11 cellular contexts compared by ENCODE assay signal in genomic region chr20:33106058-33106620, GRCh38. TPM values are rescaled to one million over a fixed set of nuclear protein-coding genes. Genes with fewer than 3 reads are reported as not detected.
DNase-seq lines count a peak whose midpoint lies in the region; ATAC-seq, FAIRE-seq and TF ChIP-seq lines count a peak whose summit lies in the region.
"Not testable (repeated sequence)": the region's sequence is repeated elsewhere in the genome, so short reads cannot be mapped to it uniquely, and the experiment has no call there.
"Had no signal": no experiment of that assay in that cellular context is flagged by ENCODE, and none has a peak within 500 bp of the region (broad histone marks: within the 10 kb centered on the region; RNA-seq: fewer than 3 reads in every experiment).

No MANE protein-coding gene starts in this region.

- TF ChIP-seq RAD21 in liver (IDR thresholded peaks at IDR 0.05), result peak; percentile 55 to 60

- H3K4me1 ChIP-seq in Caco-2, result peaks cover 16% of the 10 kb centered on the region
- H3K4me1 ChIP-seq in liver (ENCODE audit: control insufficient read depth in 4 of 4, insufficient read depth in 4 of 4, low read length in 3 of 4); pancreas: not testable (repeated sequence)

- not testable (repeated sequence) for H3K9ac ChIP-seq in liver (ENCODE audit: low read depth in 1 of 2, low read length in 2 of 2)

- H3K27me3 Mint-ChIP-seq in Caco-2 (ENCODE audit: insufficient read depth, unreplicated experiment), result not testable (repeated sequence)

- not testable (repeated sequence) for H3K27me3 ChIP-seq in Caco-2 (replicated peaks; ENCODE audit: control insufficient read depth, insufficient read depth, low read length); liver (ENCODE audit: control insufficient read depth in 4 of 4, insufficient read depth in 4 of 4, low read length in 3 of 4); pancreas

- WGBS in liver, result 41% methylated on average over 7 of the region's 7 CpGs
- 44 to 67% methylated on average over 7 of the region's 7 CpGs for WGBS in pancreas, 2 donors

- peak overlapping the region; percentile 34 for H3K4me3 Mint-ChIP-seq in Caco-2 (ENCODE audit: unreplicated experiment)

- H3K4me3 ChIP-seq in Caco-2 (ENCODE audit: low read depth, low read length); liver (ENCODE audit: low read depth in 1 of 3, low read length in 3 of 3); pancreas: not testable (repeated sequence)

- not testable (repeated sequence) for FAIRE-seq in pancreas (lab: Jason Lieb, UNC)

- not testable (repeated sequence) for H3K9me3 Mint-ChIP-seq in Caco-2 (ENCODE audit: unreplicated experiment)

- not testable (repeated sequence) for TF ChIP-seq CTCF in Caco-2 (IDR thresholded peaks at IDR 0.05; ENCODE audit: insufficient read depth in 1 of 2, low read depth in 1 of 2, low read length in 1 of 2, severe bottlenecking in 1 of 2, unreplicated experiment in 1 of 2); liver (IDR thresholded peaks at IDR 0.05; ENCODE audit: low read depth, low read length, missing input control); pancreas (IDR thresholded peaks at IDR 0.05)

- CTCF ChIA-PET in Caco-2 (lab: Charles Lee), result interaction anchor here (0.7 to 1.4 kb wide), 4 partner anchors 10 to 204 kb away, joined by 3 to 8 read pairs (median 4); no protein-coding TSS in a partner anchor

- not testable (repeated sequence) for H3K9me3 ChIP-seq in Caco-2; liver (ENCODE audit: control insufficient read depth in 4 of 4, low read length in 3 of 4); pancreas

- POLR2A ChIA-PET in Caco-2 (lab: Charles Lee), result not testable (repeated sequence)

- H3K4me1 Mint-ChIP-seq in Caco-2 (ENCODE audit: low read depth, unreplicated experiment), result peaks cover 16% of the 10 kb centered on the region

- peak overlapping the region; percentile 65 for H3K27ac Mint-ChIP-seq in Caco-2 (ENCODE audit: unreplicated experiment)

- not testable (repeated sequence) for BruUV-seq in Caco-2 (replicated peaks; lab: Mats Ljungman, UMichigan)

- intact Hi-C loops in Caco-2 (cut with micrococcal nuclease; ENCODE audit: unreplicated experiment); cardiac septum (cut with DNase I); pancreas (cut with DNase I): not testable (repeated sequence)

- H3K36me3 Mint-ChIP-seq in Caco-2 (ENCODE audit: insufficient read depth, unreplicated experiment), result not testable (repeated sequence)

- peak; percentile 80 to 87 for DNase-seq in Caco-2
- DNase-seq in NCI-H1092 (lab: John Stamatoyannopoulos, UW), result peak; percentile 26
- peak; percentile 60 for DNase-seq in NCI-H2196 (lab: John Stamatoyannopoulos, UW; ENCODE audit: unreplicated experiment)
- DNase-seq in SHP77 (lab: John Stamatoyannopoulos, UW), result peak; percentile 16 to 28
- peak; percentile 5 for DNase-seq in cardiac septum (ENCODE audit: low spot score)
- DNase-seq in pancreas, result peak in 1 of 6 donors; percentile 41

- not testable (repeated sequence) for H3K36me3 ChIP-seq in Caco-2 (ENCODE audit: control insufficient read depth, insufficient read depth, low read length); liver (ENCODE audit: control insufficient read depth in 4 of 4, insufficient read depth in 3 of 4, low read depth in 1 of 4, low read length in 3 of 4); pancreas

- H3K27ac ChIP-seq in liver (ENCODE audit: low read depth in 1 of 2, low read length in 2 of 2); pancreas: not testable (repeated sequence)

- peak in 3 of 4 donors; percentile 87 to 94 (median 93) for ATAC-seq in pancreas

TF ChIP-seq in liver, 16 proteins besides CTCF, POLR2A, EP300 and RAD21:
- TF ChIP-seq REST (IDR thresholded peaks at IDR 0.05), result peak; percentile 88
- TF ChIP-seq ZBTB33 (IDR thresholded peaks at IDR 0.05), result peak; percentile 77
- TF ChIP-seq FOXA2 (IDR thresholded peaks at IDR 0.05), result peak; percentile 96
- TF ChIP-seq RXRA (IDR thresholded peaks at IDR 0.05), result peak; percentile 74 to 91
- TF ChIP-seq HNF4A (conservative IDR thresholded peaks at IDR 0.05), result peak; percentile 46 to 77
- peak; percentile 19 for TF ChIP-seq HNF4G (IDR thresholded peaks at IDR 0.05)
- TF ChIP-seq YY1 (IDR thresholded peaks at IDR 0.05), result peak; percentile 79
- TF ChIP-seq GABPA (IDR thresholded peaks at IDR 0.05 in 1 of 2, conservative IDR thresholded peaks at IDR 0.05 in 1 of 2), result peak in 1 of 2 donors; percentile 34
- peak; percentile 95 to 97 for TF ChIP-seq JUND (IDR thresholded peaks at IDR 0.05)
- TF ChIP-seq FOXA1 (IDR thresholded peaks at IDR 0.05), result peak; percentile 94
- peak; percentile 88 for TF ChIP-seq SP1 (IDR thresholded peaks at IDR 0.05)
- TF ChIP-seq EGR1 (IDR thresholded peaks at IDR 0.05; ENCODE audit: low read depth in 2 of 2), result peak; percentile 73 to 90
- peak; percentile 81 for TF ChIP-seq MAX (IDR thresholded peaks at IDR 0.05)
TF ChIP-seq in liver: peak in this region for 13; not testable (repeated sequence) for 3.

RNA-seq across cellular contexts. Expression of gene BPIFB4, which starts 26.7 kb away (rescaled TPM):
- total RNA-seq in Caco-2 (2022) (not detected in 2 replicates), cardiac septum (not detected), liver (not detected), pancreas (not detected)
- polyA plus RNA-seq in liver (under 1 TPM in 1 of 2 donors, not detected in 1; 0.16 TPM), pancreas (not detected)
- total RNA-seq: H9, SK-MEL-5 had no signal
- polyA plus RNA-seq: AG04450, CD14-positive monocyte had no signal

RNA-seq across cellular contexts. Expression of gene BPIFB3, which starts 52.4 kb away (rescaled TPM):
- total RNA-seq in Caco-2 (2022) (not detected in 2 replicates), cardiac septum (not detected), liver (not detected), pancreas (not detected)
- polyA plus RNA-seq in liver (not detected), pancreas (not detected)
- total RNA-seq: H9, SK-MEL-5 had no signal
- polyA plus RNA-seq: AG04450, CD14-positive monocyte had no signal
